Comparison of ENCODE assay signal across 1 cellular context in the genomic region with DNA sequence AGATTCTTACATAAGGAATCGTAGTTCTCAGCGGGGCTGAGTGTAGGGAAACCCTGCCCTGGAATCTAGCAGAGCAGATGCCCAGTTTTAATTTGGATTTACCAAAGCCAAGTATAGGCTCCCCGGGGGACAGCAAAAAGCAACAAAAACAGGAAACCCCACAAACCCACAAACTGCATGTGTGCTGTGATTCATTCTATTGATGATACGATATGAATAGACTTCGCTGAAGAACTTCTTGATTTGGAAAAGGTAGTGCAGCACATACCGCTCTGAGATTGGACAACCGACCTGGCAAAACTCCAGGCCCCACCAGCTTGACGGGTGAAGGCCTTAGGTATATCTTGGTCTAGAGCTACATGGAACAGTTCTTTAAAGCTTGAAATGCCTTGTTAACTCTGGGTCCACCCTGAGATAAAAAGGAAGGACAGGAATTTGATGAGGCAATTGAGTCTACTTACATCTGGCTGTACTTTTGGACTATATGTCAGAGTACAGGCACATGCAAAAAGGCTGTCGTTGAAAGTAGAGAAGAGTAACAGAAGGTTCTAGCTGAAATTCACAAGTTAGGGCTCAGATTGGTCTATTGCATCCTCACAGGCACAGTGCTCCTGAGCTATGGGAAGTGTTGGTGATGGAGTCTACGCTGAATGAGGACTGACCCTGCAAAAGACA.
TF ChIP-seq lines count a peak whose summit lies in the region.

No MANE protein-coding gene starts in this region.

TF ChIP-seq in GM23338, 12 proteins besides CTCF, POLR2A, EP300 and RAD21 (continued from another document):
- TF ChIP-seq EZH2 (IDR thresholded peaks at IDR 0.05; ENCODE audit: low read depth, unreplicated experiment) = no peak
- TF ChIP-seq, protein P1, sequence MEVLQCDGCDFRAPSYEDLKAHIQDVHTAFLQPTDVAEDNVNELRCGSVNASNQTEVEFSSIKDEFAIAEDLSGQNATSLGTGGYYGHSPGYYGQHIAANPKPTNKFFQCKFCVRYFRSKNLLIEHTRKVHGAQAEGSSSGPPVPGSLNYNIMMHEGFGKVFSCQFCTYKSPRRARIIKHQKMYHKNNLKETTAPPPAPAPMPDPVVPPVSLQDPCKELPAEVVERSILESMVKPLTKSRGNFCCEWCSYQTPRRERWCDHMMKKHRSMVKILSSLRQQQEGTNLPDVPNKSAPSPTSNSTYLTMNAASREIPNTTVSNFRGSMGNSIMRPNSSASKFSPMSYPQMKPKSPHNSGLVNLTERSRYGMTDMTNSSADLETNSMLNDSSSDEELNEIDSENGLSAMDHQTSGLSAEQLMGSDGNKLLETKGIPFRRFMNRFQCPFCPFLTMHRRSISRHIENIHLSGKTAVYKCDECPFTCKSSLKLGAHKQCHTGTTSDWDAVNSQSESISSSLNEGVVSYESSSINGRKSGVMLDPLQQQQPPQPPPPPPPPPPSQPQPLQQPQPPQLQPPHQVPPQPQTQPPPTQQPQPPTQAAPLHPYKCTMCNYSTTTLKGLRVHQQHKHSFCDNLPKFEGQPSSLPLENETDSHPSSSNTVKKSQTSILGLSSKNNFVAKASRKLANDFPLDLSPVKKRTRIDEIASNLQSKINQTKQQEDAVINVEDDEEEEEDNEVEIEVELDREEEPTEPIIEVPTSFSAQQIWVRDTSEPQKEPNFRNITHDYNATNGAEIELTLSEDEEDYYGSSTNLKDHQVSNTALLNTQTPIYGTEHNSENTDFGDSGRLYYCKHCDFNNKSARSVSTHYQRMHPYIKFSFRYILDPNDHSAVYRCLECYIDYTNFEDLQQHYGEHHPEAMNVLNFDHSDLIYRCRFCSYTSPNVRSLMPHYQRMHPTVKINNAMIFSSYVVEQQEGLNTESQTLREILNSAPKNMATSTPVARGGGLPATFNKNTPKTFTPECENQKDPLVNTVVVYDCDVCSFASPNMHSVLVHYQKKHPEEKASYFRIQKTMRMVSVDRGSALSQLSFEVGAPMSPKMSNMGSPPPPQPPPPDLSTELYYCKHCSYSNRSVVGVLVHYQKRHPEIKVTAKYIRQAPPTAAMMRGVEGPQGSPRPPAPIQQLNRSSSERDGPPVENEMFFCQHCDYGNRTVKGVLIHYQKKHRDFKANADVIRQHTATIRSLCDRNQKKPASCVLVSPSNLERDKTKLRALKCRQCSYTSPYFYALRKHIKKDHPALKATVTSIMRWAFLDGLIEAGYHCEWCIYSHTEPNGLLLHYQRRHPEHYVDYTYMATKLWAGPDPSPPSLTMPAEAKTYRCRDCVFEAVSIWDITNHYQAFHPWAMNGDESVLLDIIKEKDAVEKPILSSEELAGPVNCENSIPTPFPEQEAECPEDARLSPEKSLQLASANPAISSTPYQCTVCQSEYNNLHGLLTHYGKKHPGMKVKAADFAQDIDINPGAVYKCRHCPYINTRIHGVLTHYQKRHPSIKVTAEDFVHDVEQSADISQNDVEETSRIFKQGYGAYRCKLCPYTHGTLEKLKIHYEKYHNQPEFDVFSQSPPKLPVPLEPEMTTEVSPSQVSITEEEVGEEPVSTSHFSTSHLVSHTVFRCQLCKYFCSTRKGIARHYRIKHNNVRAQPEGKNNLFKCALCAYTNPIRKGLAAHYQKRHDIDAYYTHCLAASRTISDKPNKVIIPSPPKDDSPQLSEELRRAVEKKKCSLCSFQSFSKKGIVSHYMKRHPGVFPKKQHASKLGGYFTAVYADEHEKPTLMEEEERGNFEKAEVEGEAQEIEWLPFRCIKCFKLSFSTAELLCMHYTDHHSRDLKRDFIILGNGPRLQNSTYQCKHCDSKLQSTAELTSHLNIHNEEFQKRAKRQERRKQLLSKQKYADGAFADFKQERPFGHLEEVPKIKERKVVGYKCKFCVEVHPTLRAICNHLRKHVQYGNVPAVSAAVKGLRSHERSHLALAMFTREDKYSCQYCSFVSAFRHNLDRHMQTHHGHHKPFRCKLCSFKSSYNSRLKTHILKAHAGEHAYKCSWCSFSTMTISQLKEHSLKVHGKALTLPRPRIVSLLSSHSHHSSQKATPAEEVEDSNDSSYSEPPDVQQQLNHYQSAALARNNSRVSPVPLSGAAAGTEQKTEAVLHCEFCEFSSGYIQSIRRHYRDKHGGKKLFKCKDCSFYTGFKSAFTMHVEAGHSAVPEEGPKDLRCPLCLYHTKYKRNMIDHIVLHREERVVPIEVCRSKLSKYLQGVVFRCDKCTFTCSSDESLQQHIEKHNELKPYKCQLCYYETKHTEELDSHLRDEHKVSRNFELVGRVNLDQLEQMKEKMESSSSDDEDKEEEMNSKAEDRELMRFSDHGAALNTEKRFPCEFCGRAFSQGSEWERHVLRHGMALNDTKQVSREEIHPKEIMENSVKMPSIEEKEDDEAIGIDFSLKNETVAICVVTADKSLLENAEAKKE (CRISPR knock-in tag; IDR thresholded peaks at IDR 0.05) = no peak
- TF ChIP-seq CREB1 (CRISPR knock-in tag; IDR thresholded peaks at IDR 0.05; ENCODE audit: low read depth) = no peak
- TF ChIP-seq POLR2AphosphoS5 (IDR thresholded peaks at IDR 0.05; ENCODE audit: low read depth) = no peak
- TF ChIP-seq ZNF331 (CRISPR knock-in tag; IDR thresholded peaks at IDR 0.05; ENCODE audit: low read depth) = no peak
- TF ChIP-seq STAT1 (IDR thresholded peaks at IDR 0.05; ENCODE audit: unreplicated experiment) = no peak
- no peak for TF ChIP-seq NANOG (IDR thresholded peaks at IDR 0.05; ENCODE audit: borderline replicate concordance)
- no peak for TF ChIP-seq ZNF114 (CRISPR knock-in tag; IDR thresholded peaks at IDR 0.05)
